In the genomic region with DNA sequence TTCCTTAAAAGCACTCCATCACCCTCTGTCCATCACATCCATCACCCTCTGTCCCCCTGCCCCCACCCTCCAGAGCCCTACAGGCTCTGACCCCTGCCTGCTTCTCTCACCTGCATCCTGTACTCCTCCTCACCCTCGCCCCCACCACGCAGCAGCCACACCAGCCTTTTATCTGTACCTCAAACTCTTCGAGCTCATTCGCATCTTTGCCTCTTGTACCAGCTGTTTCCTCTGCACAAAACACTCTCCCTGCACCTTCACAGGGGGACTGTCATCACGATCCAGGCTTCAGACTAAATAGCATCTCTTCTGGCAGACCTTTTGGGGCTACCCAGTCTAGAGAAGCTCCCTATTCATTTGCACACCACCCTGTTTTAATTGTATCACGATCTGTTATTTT, we compare ENCODE assay signal across 15 cellular contexts. TPM values are rescaled to one million over a fixed set of nuclear protein-coding genes. Genes with fewer than 3 reads are reported as not detected.
DNase-seq lines count a peak whose midpoint lies in the region; ATAC-seq and TF ChIP-seq lines count a peak whose summit lies in the region.
"Had no signal": no experiment of that assay in that cellular context is flagged by ENCODE, and none has a peak within 500 bp of the region (broad histone marks: within the 10 kb centered on the region; RNA-seq: fewer than 3 reads in every experiment).

No MANE protein-coding gene starts in this region.

- H3K27ac ChIP-seq in CD4-positive, alpha-beta memory T cell (ENCODE audit: low read depth, low read length): no peak overlapping the region
- H3K27ac ChIP-seq: Peyer's patch had no signal

- H3K4me3 ChIP-seq in CD4-positive, alpha-beta memory T cell (ENCODE audit: low read length in 2 of 2): no peak overlapping the region
- H3K4me3 ChIP-seq: Peyer's patch had no signal

- no peak for TF ChIP-seq CTCF in endothelial cell (IDR thresholded peaks at IDR 0.05; ENCODE audit: unreplicated experiment)

- no peaks in the 10 kb centered on the region for H3K27me3 ChIP-seq in CD4-positive, alpha-beta memory T cell (ENCODE audit: insufficient read depth, low read length)
- H3K27me3 ChIP-seq: Peyer's patch had no signal

- H3K9me3 Mint-ChIP-seq in activated T-cell treated with anti-CD3 and anti-CD28 coated beads, Interleukin-2, amount 50 U/mL, for 4 hours: no peaks in the 10 kb centered on the region
- H3K9me3 Mint-ChIP-seq in CD4-positive, alpha-beta memory T cell: no peaks in the 10 kb centered on the region
- H3K9me3 Mint-ChIP-seq in T-cell (no peaks in the 10 kb centered on the region), endothelial cell (ENCODE audit: unreplicated experiment) (no peaks in the 10 kb centered on the region)

- ATAC-seq in activated T-cell treated with anti-CD3 and anti-CD28 coated beads, Interleukin-2, amount 50 U/mL, for 4 hours: peak; percentile 54 to 60
- peak; percentile 88 to 93 (median 88) for ATAC-seq in T-cell (replicated peaks in 1 of 4)
- ATAC-seq: HCT116 had no signal

- no peaks in the 10 kb centered on the region for H3K36me3 ChIP-seq in CD4-positive, alpha-beta memory T cell (ENCODE audit: insufficient read depth, low read length)
- H3K36me3 ChIP-seq: Peyer's patch had no signal

- intact Hi-C loops in CD4-positive, alpha-beta memory T cell (cut with micrococcal nuclease): no loop called here
- intact Hi-C loops in posterior cingulate gyrus (cut with DNase I): no loop called here

- H3K4me1 ChIP-seq in CD4-positive, alpha-beta memory T cell (ENCODE audit: insufficient read depth, low read length): peaks cover 25% of the 10 kb centered on the region

- no peaks in the 10 kb centered on the region for H3K27me3 Mint-ChIP-seq in activated T-cell treated with anti-CD3 and anti-CD28 coated beads, Interleukin-2, amount 50 U/mL, for 4 hours (ENCODE audit: low read depth)
- H3K27me3 Mint-ChIP-seq in CD4-positive, alpha-beta memory T cell: no peaks in the 10 kb centered on the region
- no peaks in the 10 kb centered on the region for H3K27me3 Mint-ChIP-seq in T-cell
- H3K27me3 Mint-ChIP-seq in endothelial cell (ENCODE audit: unreplicated experiment): peaks cover 18% of the 10 kb centered on the region

- H3K4me3 Mint-ChIP-seq in activated T-cell treated with anti-CD3 and anti-CD28 coated beads, Interleukin-2, amount 50 U/mL, for 4 hours: no peak overlapping the region
- peak overlapping the region in 3 of 8 donors; percentile 10 to 32 (median 31) for H3K4me3 Mint-ChIP-seq in CD4-positive, alpha-beta memory T cell
- H3K4me3 Mint-ChIP-seq in T-cell (peak overlapping the region in 2 of 3 donors; percentile 3 to 19), endothelial cell (ENCODE audit: unreplicated experiment) (no peak overlapping the region)

- DNase-seq in activated T-cell treated with anti-CD3 and anti-CD28 coated beads, Interleukin-2, amount 50 U/mL, for 4 hours: no peak
- DNase-seq in activated T-cell treated with anti-CD3 and anti-CD28 coated beads for 4 hours: no peak
- DNase-seq in CD4-positive, alpha-beta memory T cell: peak in 2 of 5 donors; percentile 21 to 37
- DNase-seq in T-cell: peak in 33 of 34 experiments; percentile 6 to 84 (median 47)
- DNase-seq in endothelial cell (ENCODE audit: low spot score): no peak
- no peak for DNase-seq in activated CD8-positive, alpha-beta memory T cell treated with anti-CD3 and anti-CD28 coated beads for 24 hours
- DNase-seq in posterior cingulate gyrus: no peak
- DNase-seq: AML-193, DMS 273 treated with DMSO at 0.1 percent for 48 hours, NCI-H1417 treated with DMSO at 0.1 percent for 48 hours, NCI-H2029, NCI-H2171 treated with DMSO at 0.1 percent for 48 hours, Peyer's patch had no signal

- H3K27ac Mint-ChIP-seq in CD4-positive, alpha-beta memory T cell: peak overlapping the region in 5 of 7 donors; percentile 7 to 77 (median 41)
- peak overlapping the region in 1 of 2 donors; percentile 86 for H3K27ac Mint-ChIP-seq in T-cell
- H3K27ac Mint-ChIP-seq in endothelial cell (ENCODE audit: unreplicated experiment): peak overlapping the region; percentile 1

- H3K9me3 ChIP-seq in CD4-positive, alpha-beta memory T cell (ENCODE audit: control insufficient read depth in 1 of 2, low read length in 2 of 2): no peaks in the 10 kb centered on the region
- H3K9me3 ChIP-seq: Peyer's patch had no signal

- peaks cover 25% of the 10 kb centered on the region for H3K4me1 Mint-ChIP-seq in activated T-cell treated with anti-CD3 and anti-CD28 coated beads, Interleukin-2, amount 50 U/mL, for 4 hours (ENCODE audit: low read depth)
- peaks cover 23 to 30% (median 25%) of the 10 kb centered on the region in 4 donors for H3K4me1 Mint-ChIP-seq in CD4-positive, alpha-beta memory T cell
- H3K4me1 Mint-ChIP-seq in T-cell (peaks cover 33 to 44% (median 38%) of the 10 kb centered on the region in 3 donors), endothelial cell (ENCODE audit: unreplicated experiment) (no peaks in the 10 kb centered on the region)

- no peaks in the 10 kb centered on the region for H3K36me3 Mint-ChIP-seq in activated T-cell treated with anti-CD3 and anti-CD28 coated beads, Interleukin-2, amount 50 U/mL, for 4 hours (ENCODE audit: insufficient read depth)
- no peaks in the 10 kb centered on the region for H3K36me3 Mint-ChIP-seq in CD4-positive, alpha-beta memory T cell
- no peaks in the 10 kb centered on the region for H3K36me3 Mint-ChIP-seq in T-cell
- no peaks in the 10 kb centered on the region for H3K36me3 Mint-ChIP-seq in endothelial cell (ENCODE audit: low read depth, unreplicated experiment)

- CTCF ChIA-PET in CD4-positive, alpha-beta memory T cell (lab: Charles Lee; ENCODE audit: partially characterized antibody): interaction anchor here (3.1 kb wide), 1 partner anchor 107 kb away, joined by 8 read pairs; no protein-coding TSS in a partner anchor
- CTCF ChIA-PET in T-cell (lab: Charles Lee): interaction anchor here in 1 of 2 donors (1.7 kb wide), 1 partner anchor 240 kb away, joined by 3 read pairs; no protein-coding TSS in a partner anchor

- POLR2A ChIA-PET in CD4-positive, alpha-beta memory T cell (lab: Charles Lee; ENCODE audit: partially characterized antibody): interaction anchor here (1.9 kb wide), 1 partner anchor 24 kb away, joined by 5 read pairs; a partner anchor contains a TSS
- POLR2A ChIA-PET in T-cell (lab: Charles Lee): no interaction called here

RNA-seq across cellular contexts. Expression of a gene that starts 24.1 kb away (rescaled TPM):
- 1 to 10 TPM; 3.5 to 4.9 (median 4.2) TPM for total RNA-seq in activated T-cell treated with anti-CD3 and anti-CD28 coated beads, Interleukin-2, amount 50 U/mL, for 4 hours
- total RNA-seq in CD4-positive, alpha-beta memory T cell: 10 to 100 TPM; 34.9 to 35.8 TPM
- 10 to 100 TPM; 12.5 to 28.9 TPM for polyA plus RNA-seq in CD4-positive, alpha-beta memory T cell
- total RNA-seq in T-cell (10 to 100 TPM; 19.0 to 41.7 (median 32.3) TPM), endothelial cell (ENCODE audit: unreplicated experiment) (0.08 TPM)
- total RNA-seq: LHCN-M2 had no signal

RNA-seq across cellular contexts. Expression of a gene that starts 52.4 kb away (rescaled TPM):
- total RNA-seq in activated T-cell treated with anti-CD3 and anti-CD28 coated beads, Interleukin-2, amount 50 U/mL, for 4 hours: 1 to 10 TPM; 1.8 to 2.5 (median 2.4) TPM
- 1 to 10 TPM; 1.9 to 4.1 TPM for total RNA-seq in CD4-positive, alpha-beta memory T cell
- 1 to 10 TPM; 2.3 to 2.7 TPM for polyA plus RNA-seq in CD4-positive, alpha-beta memory T cell
- total RNA-seq in T-cell: 1 to 10 TPM in 4 of 5 donors, under 1 TPM in 1; 0.79 to 4.0 (median 3.5) TPM
- total RNA-seq in endothelial cell (ENCODE audit: unreplicated experiment): 0.62 TPM

Comparison
In these comparisons a context has a peak if more than half of its experiments do, and no peak if none do; other contexts are left out.
1. DNase-seq: peak in T-cell (33 of 34); none in activated T-cell treated with anti-CD3 and anti-CD28 coated beads, Interleukin-2, amount 50 U/mL, for 4 hours (single experiment), activated T-cell treated with anti-CD3 and anti-CD28 coated beads for 4 hours (single experiment), endothelial cell (single experiment), activated CD8-positive, alpha-beta memory T cell treated with anti-CD3 and anti-CD28 coated beads for 24 hours (single experiment) and posterior cingulate gyrus (0 of 10).
2. H3K4me3 Mint-ChIP-seq: peak in T-cell (2 of 3); none in activated T-cell treated with anti-CD3 and anti-CD28 coated beads, Interleukin-2, amount 50 U/mL, for 4 hours (single experiment) and endothelial cell (single experiment).